In the genomic region with DNA sequence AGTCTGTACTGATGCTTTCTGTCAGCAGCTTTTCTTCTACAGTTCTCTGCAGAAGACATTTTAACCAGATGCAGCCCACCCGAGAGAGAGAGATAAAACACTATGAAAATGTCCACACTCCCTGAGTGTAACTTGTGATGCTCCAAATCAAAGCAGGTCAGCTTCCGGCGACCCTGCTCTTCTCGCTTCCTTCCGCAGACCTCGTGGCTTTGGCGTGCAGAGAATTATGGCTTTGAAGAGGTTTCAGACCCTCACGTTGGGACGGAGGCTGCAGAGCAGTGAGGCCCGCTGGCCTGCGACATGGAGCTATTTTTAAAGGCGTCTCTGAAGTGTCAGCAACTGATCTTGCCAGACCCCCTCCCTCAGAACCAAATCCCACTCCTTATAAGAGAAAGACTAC, we compare ENCODE assay signal across 17 cellular contexts. TPM values are rescaled to one million over a fixed set of nuclear protein-coding genes. Genes with fewer than 3 reads are reported as not detected.
DNase-seq lines count a peak whose midpoint lies in the region; ATAC-seq, FAIRE-seq and TF ChIP-seq lines count a peak whose summit lies in the region.
"Had no signal": no experiment of that assay in that cellular context is flagged by ENCODE, and none has a peak within 500 bp of the region (broad histone marks: within the 10 kb centered on the region; RNA-seq: fewer than 3 reads in every experiment).

No MANE protein-coding gene starts in this region.

- no peak overlapping the region for H3K9ac ChIP-seq in K562 (ENCODE audit: insufficient read depth in 1 of 2, low read depth in 2 of 2, low read length in 2 of 2)
- H3K9ac ChIP-seq in smooth muscle cell (ENCODE audit: low read depth) = no peak overlapping the region

- no peak for TF ChIP-seq EP300 in K562 (IDR thresholded peaks at IDR 0.05; ENCODE audit: low read length)

- H3K36me3 ChIP-seq in K562 (ENCODE audit: control insufficient read depth, insufficient read depth, low read length) (no peaks in the 10 kb centered on the region), smooth muscle cell (ENCODE audit: low read depth) (no peaks in the 10 kb centered on the region)
- H3K36me3 ChIP-seq: spleen, WERI-Rb-1 had no signal

- H3K27ac ChIP-seq in K562 (ENCODE audit: extremely low read depth, low read depth, low read length) (no peak overlapping the region), smooth muscle cell (ENCODE audit: low read depth) (no peak overlapping the region)
- H3K27ac ChIP-seq: foreskin keratinocyte, spleen, WERI-Rb-1 had no signal

- H3K4me3 ChIP-seq in K562 = no peak overlapping the region
- no peak overlapping the region for H3K4me3 ChIP-seq in smooth muscle cell
- H3K4me3 ChIP-seq: spleen had no signal

- in situ Hi-C loops in K562 (cut with MboI) = no loop called here

- 3% methylated on average over 12 of the region's 12 CpGs for WGBS in K562 (ENCODE audit: insufficient coverage, low coverage, missing lambda C conversion rate)
- 44% methylated on average over 12 of the region's 12 CpGs for WGBS in smooth muscle cell (ENCODE audit: low lambda C conversion rate)

- TF ChIP-seq CTCF in K562 (IDR thresholded peaks at IDR 0.05 in 2 of 3, conservative IDR thresholded peaks at IDR 0.05 in 1 of 3; ENCODE audit: insufficient read depth in 2 of 3, low read depth in 1 of 3, low read length in 3 of 3) (no peak), smooth muscle cell (IDR thresholded peaks at IDR 0.05; ENCODE audit: borderline replicate concordance, insufficient read depth, poor library complexity, severe bottlenecking) (no peak)

- peak; percentile 66 for ATAC-seq in HG02885 (IDR thresholded peaks at IDR 0.05; ENCODE audit: poor library complexity, unreplicated experiment)
- ATAC-seq in K562 = no peak
- no peak for ATAC-seq in HG02938 (IDR thresholded peaks at IDR 0.05; ENCODE audit: unreplicated experiment)
- ATAC-seq in HG02884 (IDR thresholded peaks at IDR 0.05; ENCODE audit: unreplicated experiment) = no peak
- ATAC-seq: foreskin keratinocyte had no signal

- POLR2A ChIA-PET in K562 (lab: Yijun Ruan, JAX) = no interaction called here

- H2AFZ ChIP-seq in K562 (ENCODE audit: low read depth, low read length) (no peak overlapping the region), smooth muscle cell (ENCODE audit: low read depth) (peak overlapping the region; percentile 42)

- TF ChIP-seq POLR2A in K562 (conservative IDR thresholded peaks at IDR 0.05) = no peak

- H3K79me2 ChIP-seq in K562 (ENCODE audit: control insufficient read depth, insufficient read depth, low read length) (no peaks in the 10 kb centered on the region), smooth muscle cell (ENCODE audit: low read depth) (no peaks in the 10 kb centered on the region)

- no peaks in the 10 kb centered on the region for H3K9me1 ChIP-seq in K562 (ENCODE audit: control insufficient read depth, insufficient read depth, low read length)

- H4K20me1 ChIP-seq in K562 (replicated peaks; ENCODE audit: control insufficient read depth, insufficient read depth, low read length) (no peaks in the 10 kb centered on the region), smooth muscle cell (ENCODE audit: low read depth) (no peaks in the 10 kb centered on the region)

- no peak overlapping the region for H3K4me2 ChIP-seq in K562 (ENCODE audit: insufficient read depth, low read length)
- H3K4me2 ChIP-seq in smooth muscle cell = peak overlapping the region; percentile 6

- no peaks in the 10 kb centered on the region for H3F3A ChIP-seq in smooth muscle cell (ENCODE audit: low read depth)

- CTCF ChIA-PET in K562 (lab: Yijun Ruan, JAX; ENCODE audit: low intra/inter-chr PET ratio) = no interaction called here

- no peaks in the 10 kb centered on the region for H3K9me3 ChIP-seq in K562 (replicated peaks; ENCODE audit: control insufficient read depth, insufficient read depth, low read depth, low read length)
- H3K9me3 ChIP-seq in smooth muscle cell (replicated peaks; ENCODE audit: low read depth) = no peaks in the 10 kb centered on the region
- H3K9me3 ChIP-seq: spleen had no signal

- H3K4me1 ChIP-seq in K562 (replicated peaks in 1 of 2; ENCODE audit: control insufficient read depth in 2 of 2, insufficient read depth in 2 of 2, low read length in 2 of 2) = no peaks in the 10 kb centered on the region; a peak in 1 of 5 replicates
- no peaks in the 10 kb centered on the region for H3K4me1 ChIP-seq in smooth muscle cell (ENCODE audit: low read depth)
- H3K4me1 ChIP-seq: foreskin keratinocyte had no signal

- BruUV-seq in K562 (replicated peaks; lab: Mats Ljungman, UMichigan) = no TSS peak

- TF ChIP-seq RAD21 in K562 (CRISPR knock-in tag; conservative IDR thresholded peaks at IDR 0.05 in 1 of 2, IDR thresholded peaks at IDR 0.05 in 1 of 2) = no peak

- no peak for FAIRE-seq in K562 (lab: Jason Lieb, UNC)

- intact Hi-C loops in K562 (cut with micrococcal nuclease) = no loop called here

- H3K27me3 ChIP-seq in K562 (ENCODE audit: control insufficient read depth in 2 of 2, insufficient read depth in 2 of 2, low read length in 2 of 2) (peaks cover 0 to 18% of the 10 kb centered on the region in 2 experiments; a peak in 4 of 5 replicates), smooth muscle cell (ENCODE audit: low read depth) (no peaks in the 10 kb centered on the region)
- H3K27me3 ChIP-seq: foreskin keratinocyte, spleen had no signal

- peak; percentile 10 for DNase-seq in activated effector memory CD4-positive, alpha-beta T cell treated with Interleukin-2 at 50 U/mL for 16 hours
- DNase-seq in activated effector memory CD4-positive, alpha-beta T cell treated with anti-CD3 and anti-CD28 coated beads, Interleukin-2, amount 50 U/mL, for 16 hours = no peak
- no peak for DNase-seq in K562 (ENCODE audit: extremely low read depth in 1 of 4, low spot score in 3 of 4)
- DNase-seq in smooth muscle cell (lab: John Stamatoyannopoulos, UW; ENCODE audit: unreplicated experiment) = no peak
- DNase-seq in NCI-H2081 (lab: John Stamatoyannopoulos, UW) = no peak
- DNase-seq: aorta, Calu3, foreskin keratinocyte, GF-D8, Kasumi-1, NCI-H1417 treated with DMSO at 0.1 percent for 48 hours, NCI-H2227 treated with DMSO at 0.1 percent for 48 hours, spleen, WERI-Rb-1 had no signal

TF ChIP-seq in K562, 482 proteins besides CTCF, POLR2A, EP300 and RAD21:
- TF ChIP-seq ZZZ3 (IDR thresholded peaks at IDR 0.05) = no peak
- no peak for TF ChIP-seq RHOXF2B (CRISPR knock-in tag; conservative IDR thresholded peaks at IDR 0.05)
- TF ChIP-seq GABPA (tag; conservative IDR thresholded peaks at IDR 0.05; ENCODE audit: low read depth) = 0 out of 2 replicates have a peak, but pooled peaks have one; percentile 36

RNA-seq across cellular contexts. Expression of gene TMEM163, which starts 41.8 kb away (rescaled TPM):
- 0.46 TPM in 1 of 2 replicates, not detected in the other for total RNA-seq in K562 (2011; cell fraction: chromatin; rRNA removed; ENCODE audit: low replicate concordance)
- total RNA-seq in K562 (2011; cell fraction: nucleolus; rRNA removed) = 0.50 TPM in 1 of 2 replicates, not detected in the other
- total RNA-seq in K562 (2011; cell fraction: nucleoplasm; rRNA removed) = 0.29 and 0.69 TPM in 2 replicates
- total RNA-seq in K562 (2014; rRNA removed) = 0.12 TPM in 1 of 2 replicates, not detected in the other
- 0.10 TPM in 1 of 2 replicates, not detected in the other for total RNA-seq in K562 (2014; rRNA removed; fragmentation: Illumina TruSeq; extraction: Trizol)
- total RNA-seq in K562 (2015; rRNA removed; fragmentation: Illumina TruSeq; extraction: Trizol) = 0.08 TPM in 1 of 2 replicates, not detected in the other
- total RNA-seq in K562 (2021) = 0.11 and 0.16 TPM in 2 replicates
- polyA plus RNA-seq in K562 (2011; rRNA removed) = 0.51 and 0.68 TPM in 2 replicates
- 0.52 and 0.60 TPM in 2 replicates for polyA plus RNA-seq in K562 (2011; cell fraction: cytosol; rRNA removed)
- polyA plus RNA-seq in K562 (2011; cell fraction: nucleus; rRNA removed) = 0.98 and 1.0 TPM in 2 replicates
- polyA plus RNA-seq in K562 (2012) = 0.30 and 0.53 TPM in 2 replicates
- polyA plus RNA-seq in K562 (2014; fragmentation: Illumina TruSeq; extraction: Trizol) = 0.18 and 0.19 TPM in 2 replicates
- under 1 TPM; 0.10 to 0.15 TPM for polyA plus RNA-seq in K562 (2014; fragmentation: Nextera tagmentation; extraction: Ambion mirVana)
- polyA plus RNA-seq in K562 (2014; rRNA removed) = 0.04 TPM in 1 of 2 replicates, not detected in the other
- 0.39 and 0.54 TPM in 2 replicates for polyA minus RNA-seq in K562 (2011; rRNA and poly(A)+ RNA removed)
- polyA minus RNA-seq in K562 (2011; cell fraction: cytosol; rRNA and poly(A)+ RNA removed) = 0.57 TPM in 1 of 2 replicates, not detected in the other
- polyA minus RNA-seq in K562 (2011; cell fraction: nucleus; rRNA and poly(A)+ RNA removed) = 0.40 and 0.44 TPM in 2 replicates
- total RNA-seq in smooth muscle cell = not detected in 2 replicates
- polyA plus RNA-seq in smooth muscle cell = 0.20 and 0.31 TPM in 2 replicates
- total RNA-seq: foreskin keratinocyte had no signal
- polyA plus RNA-seq: foreskin keratinocyte had no signal
